In the genomic region with DNA sequence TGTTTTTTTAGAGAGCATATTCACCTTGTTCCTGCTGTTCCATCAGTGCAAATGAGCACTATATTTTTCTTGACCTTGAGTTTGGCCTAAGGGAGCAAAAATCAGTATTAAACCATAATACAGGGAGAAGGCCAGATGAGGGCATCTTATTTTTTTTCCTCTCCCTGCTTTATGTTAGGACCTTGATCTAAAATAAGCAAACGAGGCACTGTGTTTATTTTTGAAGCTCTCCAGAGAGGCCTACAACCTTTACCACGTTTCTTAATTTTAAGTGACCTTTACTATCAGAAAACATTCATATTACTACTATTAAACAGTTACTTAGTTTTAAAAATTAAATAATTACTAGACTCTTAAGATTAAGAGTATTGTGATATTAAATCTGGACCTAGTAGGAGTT, we compare ENCODE assay signal across 24 cellular contexts.
DNase-seq lines count a peak whose midpoint lies in the region; ATAC-seq and TF ChIP-seq lines count a peak whose summit lies in the region.
"Had no signal": no experiment of that assay in that cellular context is flagged by ENCODE, and none has a peak within 500 bp of the region (broad histone marks: within the 10 kb centered on the region; RNA-seq: fewer than 3 reads in every experiment).

No MANE protein-coding gene starts in this region.

- intact Hi-C loops in MCF 10A (cut with micrococcal nuclease) (no loop called here), breast epithelium (cut with DNase I; ENCODE audit: low total_unique reads) (no loop called here), adrenal gland (cut with DNase I) (no loop called here), PC-3 (cut with micrococcal nuclease) (no loop called here)

- H3K4me1 ChIP-seq in breast epithelium (no peaks in the 10 kb centered on the region), adrenal gland (replicated peaks in 1 of 2) (peaks cover 21 to 30% of the 10 kb centered on the region in 2 donors), gastroesophageal sphincter (peaks cover 6 to 88% (median 17%) of the 10 kb centered on the region in 3 donors), skeletal muscle satellite cell (ENCODE audit: control insufficient read depth, insufficient read depth, low read length) (peaks cover 46% of the 10 kb centered on the region), PC-3 (ENCODE audit: insufficient read depth, low read length) (peaks cover 47% of the 10 kb centered on the region)

- POLR2A ChIA-PET in MCF 10A (lab: Yijun Ruan, JAX), result interaction anchor here (0.6 to 1.4 kb wide), 4 partner anchors 22 to 217 kb away, joined by 3 to 5 read pairs (median 4); no protein-coding TSS in a partner anchor
- POLR2A ChIA-PET in PC-3 (lab: Charles Lee; ENCODE audit: unreplicated experiment), result no interaction called here

- H3K27ac ChIP-seq in breast epithelium (no peak overlapping the region), adrenal gland (peak overlapping the region in 3 of 5 donors; percentile 13 to 46 (median 23)), gastroesophageal sphincter (peak overlapping the region in 3 of 4 donors; percentile 8 to 42 (median 30)), PC-3 (ENCODE audit: low read length) (no peak overlapping the region)
- H3K27ac ChIP-seq: vagina had no signal

- H2AFZ ChIP-seq in PC-3 (ENCODE audit: low read length), result no peak overlapping the region

- H3F3A ChIP-seq in PC-3 (ENCODE audit: low read length, unreplicated experiment), result no peaks in the 10 kb centered on the region

- CTCF ChIA-PET in MCF 10A (lab: Yijun Ruan, JAX), result interaction anchor here (0.6 to 1.2 kb wide), 8 partner anchors 10 to 1487 kb away, joined by 3 to 5 read pairs (median 3); no protein-coding TSS in a partner anchor
- CTCF ChIA-PET in PC-3 (lab: Charles Lee), result no interaction called here

- ATAC-seq in gastroesophageal sphincter (no peak), GM21529 (IDR thresholded peaks at IDR 0.05; ENCODE audit: unreplicated experiment) (no peak), GM18867 (IDR thresholded peaks at IDR 0.05; ENCODE audit: unreplicated experiment) (no peak), PC-3 (no peak)
- ATAC-seq: activated T-cell treated with anti-CD3 and anti-CD28 coated beads, Interleukin-2, amount 50 U/mL, for 4 hours; CD8-positive, alpha-beta T cell; mucosa of descending colon; WTC11 had no signal

- peak overlapping the region; percentile 31 for H3K9ac ChIP-seq in skeletal muscle satellite cell (ENCODE audit: low read depth, low read length)
- H3K9ac ChIP-seq in PC-3 (ENCODE audit: low read length), result no peak overlapping the region

- no peak overlapping the region for H3K4me3 Mint-ChIP-seq in MCF 10A (ENCODE audit: unreplicated experiment)
- H3K4me3 Mint-ChIP-seq: activated CD4-positive, alpha-beta T cell treated with anti-CD3 and anti-CD28 coated beads, Interleukin-2, amount 10 ng/mL, durations not matched to agents 7 days and 5 days; activated T-cell treated with anti-CD3 and anti-CD28 coated beads, Interleukin-2, amount 50 U/mL, for 4 hours; CD8-positive, alpha-beta T cell; nephron progenitor cell; WTC11 had no signal

- H3K9me3 ChIP-seq in breast epithelium, result no peaks in the 10 kb centered on the region
- H3K9me3 ChIP-seq in adrenal gland (replicated peaks in 1 of 3), result no peaks in the 10 kb centered on the region
- no peaks in the 10 kb centered on the region for H3K9me3 ChIP-seq in gastroesophageal sphincter
- H3K9me3 ChIP-seq in skeletal muscle satellite cell (replicated peaks; ENCODE audit: low read length), result no peaks in the 10 kb centered on the region
- H3K9me3 ChIP-seq in PC-3 (ENCODE audit: low read length), result no peaks in the 10 kb centered on the region
- H3K9me3 ChIP-seq: esophagus squamous epithelium, mucosa of descending colon, vagina had no signal

- TF ChIP-seq POLR2A in breast epithelium (IDR thresholded peaks at IDR 0.05) (no peak), adrenal gland (IDR thresholded peaks at IDR 0.05) (no peak), gastroesophageal sphincter (IDR thresholded peaks at IDR 0.05) (no peak)

- H3K9me3 Mint-ChIP-seq in MCF 10A (ENCODE audit: unreplicated experiment), result no peaks in the 10 kb centered on the region
- H3K9me3 Mint-ChIP-seq: activated CD4-positive, alpha-beta T cell treated with anti-CD3 and anti-CD28 coated beads, Interleukin-2, amount 10 ng/mL, durations not matched to agents 7 days and 5 days; activated T-cell treated with anti-CD3 and anti-CD28 coated beads, Interleukin-2, amount 50 U/mL, for 4 hours; CD8-positive, alpha-beta T cell; nephron progenitor cell; WTC11 had no signal

- peaks cover 33% of the 10 kb centered on the region for H3K36me3 Mint-ChIP-seq in MCF 10A (ENCODE audit: insufficient read depth, unreplicated experiment)
- H3K36me3 Mint-ChIP-seq: CD8-positive, alpha-beta T cell had no signal

- DNase-seq in MCF 10A (ENCODE audit: unreplicated experiment), result no peak
- no peak for DNase-seq in breast epithelium (ENCODE audit: low spot score in 2 of 2)
- no peak for DNase-seq in adrenal gland
- no peak for DNase-seq in PC-3
- DNase-seq: activated CD4-positive, alpha-beta T cell treated with anti-CD3 and anti-CD28 coated beads, Interleukin-2, amount 10 ng/mL, durations not matched to agents 7 days and 5 days; activated naive CD4-positive, alpha-beta T cell; activated T-cell treated with anti-CD3 and anti-CD28 coated beads, Interleukin-2, amount 50 U/mL, for 4 hours; amniotic stem cell; CD8-positive, alpha-beta T cell; esophagus squamous epithelium; mucosa of descending colon; NCI-H1048; NCI-H1694; NCI-H510A; nephron progenitor cell; posterior cingulate gyrus; SHP77 treated with DMSO at 0.1 percent for 48 hours; stimulated activated naive CD4-positive, alpha-beta T cell had no signal

- H3K36me3 ChIP-seq in breast epithelium, result no peaks in the 10 kb centered on the region
- no peaks in the 10 kb centered on the region for H3K36me3 ChIP-seq in adrenal gland (replicated peaks in 1 of 2)
- no peaks in the 10 kb centered on the region for H3K36me3 ChIP-seq in gastroesophageal sphincter
- no peaks in the 10 kb centered on the region for H3K36me3 ChIP-seq in skeletal muscle satellite cell (ENCODE audit: insufficient read depth, low read length)
- peaks cover 13% of the 10 kb centered on the region for H3K36me3 ChIP-seq in PC-3 (ENCODE audit: low read depth, low read length)
- H3K36me3 ChIP-seq: esophagus squamous epithelium, vagina had no signal

- H3K4me3 ChIP-seq in breast epithelium (no peak overlapping the region), adrenal gland (no peak overlapping the region), gastroesophageal sphincter (no peak overlapping the region), skeletal muscle satellite cell (ENCODE audit: low read length) (no peak overlapping the region), PC-3 (ENCODE audit: low read length) (no peak overlapping the region)
- H3K4me3 ChIP-seq: esophagus squamous epithelium, mucosa of descending colon, vagina had no signal

- H3K4me2 ChIP-seq in skeletal muscle satellite cell (ENCODE audit: low read length), result no peak overlapping the region
- H3K4me2 ChIP-seq in PC-3 (ENCODE audit: low read length), result no peak overlapping the region

- no peaks in the 10 kb centered on the region for H3K27me3 ChIP-seq in breast epithelium
- H3K27me3 ChIP-seq in adrenal gland, result no peaks in the 10 kb centered on the region
- H3K27me3 ChIP-seq in gastroesophageal sphincter, result no peaks in the 10 kb centered on the region
- no peaks in the 10 kb centered on the region for H3K27me3 ChIP-seq in skeletal muscle satellite cell (ENCODE audit: control insufficient read depth, insufficient read depth, low read length)
- H3K27me3 ChIP-seq in PC-3 (ENCODE audit: low read length), result no peaks in the 10 kb centered on the region
- H3K27me3 ChIP-seq: esophagus squamous epithelium, vagina had no signal

- H3K27me3 Mint-ChIP-seq in MCF 10A (ENCODE audit: insufficient read depth, unreplicated experiment), result no peaks in the 10 kb centered on the region
- H3K27me3 Mint-ChIP-seq: activated CD4-positive, alpha-beta T cell treated with anti-CD3 and anti-CD28 coated beads, Interleukin-2, amount 10 ng/mL, durations not matched to agents 7 days and 5 days had no signal

- BruUV-seq in MCF 10A (replicated peaks; lab: Mats Ljungman, UMichigan), result no TSS peak
- BruUV-seq in PC-3 (replicated peaks; lab: Mats Ljungman, UMichigan), result no TSS peak

- no peaks in the 10 kb centered on the region for H4K20me1 ChIP-seq in PC-3 (ENCODE audit: low read length)

- peak overlapping the region; percentile 47 for H3K27ac Mint-ChIP-seq in MCF 10A (ENCODE audit: low read depth, unreplicated experiment)
- H3K27ac Mint-ChIP-seq: activated CD4-positive, alpha-beta T cell treated with anti-CD3 and anti-CD28 coated beads, Interleukin-2, amount 10 ng/mL, durations not matched to agents 7 days and 5 days; CD8-positive, alpha-beta T cell; nephron progenitor cell; WTC11 had no signal

- peaks cover 11% of the 10 kb centered on the region for H3K79me2 ChIP-seq in PC-3 (ENCODE audit: low read length)

- H3K9me2 ChIP-seq in PC-3 (replicated peaks; ENCODE audit: low read length), result no peaks in the 10 kb centered on the region

- no peak for TF ChIP-seq CTCF in MCF 10A (IDR thresholded peaks at IDR 0.05; ENCODE audit: unreplicated experiment)
- TF ChIP-seq CTCF in breast epithelium (IDR thresholded peaks at IDR 0.05), result no peak
- TF ChIP-seq CTCF in adrenal gland (IDR thresholded peaks at IDR 0.05), result no peak
- TF ChIP-seq CTCF in gastroesophageal sphincter (IDR thresholded peaks at IDR 0.05), result no peak
- TF ChIP-seq CTCF in PC-3 (conservative IDR thresholded peaks at IDR 0.05; ENCODE audit: low read depth, low read length), result no peak

- TF ChIP-seq EP300 in gastroesophageal sphincter (IDR thresholded peaks at IDR 0.05), result no peak

- peaks cover 36% of the 10 kb centered on the region for H3K4me1 Mint-ChIP-seq in MCF 10A (ENCODE audit: insufficient read depth, unreplicated experiment)
- H3K4me1 Mint-ChIP-seq: activated CD4-positive, alpha-beta T cell treated with anti-CD3 and anti-CD28 coated beads, Interleukin-2, amount 10 ng/mL, durations not matched to agents 7 days and 5 days had no signal

- WGBS in adrenal gland, 4 donors, result 17 to 35% (median 28%) methylated on average over 2 of the region's 2 CpGs
- WGBS in gastroesophageal sphincter (ENCODE audit: low coverage in 1 of 2), 2 donors, result 30 to 39% methylated on average over 2 of the region's 2 CpGs

Comparison
In these comparisons a context has a peak if more than half of its experiments do, and no peak if none do; other contexts are left out.
1. H3K27ac ChIP-seq: peak in adrenal gland (3 of 5) and gastroesophageal sphincter (3 of 4); none in breast epithelium (0 of 2) and PC-3 (single experiment).